Comparison of ENCODE assay signal across 11 cellular contexts in the genomic region with DNA sequence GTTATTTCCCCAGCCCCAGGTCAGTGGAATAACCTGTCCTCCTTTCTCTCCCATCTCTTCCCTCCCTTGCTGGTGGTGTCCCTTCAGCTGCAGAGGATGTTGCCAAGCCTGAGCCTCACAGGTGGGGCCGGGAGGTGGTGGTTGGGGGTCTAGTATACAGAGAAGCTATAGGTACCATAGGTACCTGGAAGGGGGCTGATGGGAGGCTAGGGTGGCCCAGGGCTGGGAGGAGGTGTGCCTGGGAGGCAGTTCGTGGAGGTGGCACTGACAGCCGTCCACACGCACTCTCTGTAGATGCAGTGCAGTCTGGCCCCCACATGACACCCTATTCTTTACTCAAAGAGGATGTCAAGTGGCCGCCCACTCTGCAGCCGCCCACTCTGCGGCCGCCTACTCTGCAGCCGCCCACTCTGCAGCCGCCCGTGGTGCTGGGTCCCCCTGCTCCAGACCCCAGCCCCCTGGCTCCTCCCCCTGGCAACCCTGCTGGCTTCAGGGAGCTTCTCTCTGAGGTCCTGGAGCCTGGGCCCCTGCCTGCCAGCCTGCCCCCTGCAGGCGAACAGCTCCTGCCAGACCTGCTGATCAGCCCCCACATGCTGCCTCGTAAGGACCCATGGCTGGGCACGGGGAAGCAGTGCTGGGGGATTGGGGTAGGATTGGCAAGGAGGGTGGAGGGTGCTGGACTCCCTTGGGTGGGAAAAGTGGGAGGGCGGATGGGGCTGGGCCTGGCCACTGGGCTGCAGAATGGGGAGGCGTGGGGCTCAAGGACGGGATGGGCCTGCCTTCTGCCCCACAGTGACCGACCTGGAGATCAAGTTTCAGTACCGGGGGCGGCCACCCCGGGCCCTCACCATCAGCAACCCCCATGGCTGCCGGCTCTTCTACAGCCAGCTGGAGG. TPM values are rescaled to one million over a fixed set of nuclear protein-coding genes. Genes with fewer than 3 reads are reported as not detected.
A peak's percentile ranks its signal among the peaks of the same experiment; 100 is the strongest.
DNase-seq lines count a peak whose midpoint lies in the region; ATAC-seq and TF ChIP-seq lines count a peak whose summit lies in the region.
"Had no signal": no experiment of that assay in that cellular context is flagged by ENCODE, and none has a peak within 500 bp of the region (broad histone marks: within the 10 kb centered on the region; RNA-seq: fewer than 3 reads in every experiment).

No MANE protein-coding gene starts in this region.

- H3K27ac ChIP-seq in HCT116 (ENCODE audit: low read depth, low read length) = no peak overlapping the region

- no peak overlapping the region for H3K4me2 ChIP-seq in HCT116 (ENCODE audit: low read length)

- H3K27ac Mint-ChIP-seq in Calu3 (ENCODE audit: unreplicated experiment) = no peak overlapping the region
- peak overlapping the region in 2 of 6 donors; percentile 26 to 78 for H3K27ac Mint-ChIP-seq in naive B cell

- POLR2A ChIA-PET in HCT116 (lab: Charles Lee) = interaction anchor here (1.4 kb wide), 1 partner anchor 9 kb away, joined by 6 read pairs; a partner anchor contains a TSS

- RAD21 ChIA-PET in HCT116 (lab: Charles Lee; ENCODE audit: low non-redundant PET in 1 of 2, low total read pairs in 2 of 2, uncharacterized antibody in 2 of 2, unreplicated experiment in 2 of 2) = no interaction called here

- in situ Hi-C loops in astrocyte of the cerebellum (cut with HindIII; ENCODE audit: low sequenced_read_pairs) = no loop called here

- TF ChIP-seq CTCF in Calu3 (IDR thresholded peaks at IDR 0.05; ENCODE audit: unreplicated experiment) = peak; percentile 53
- peak in 2 of 3 experiments; percentile 49 to 50; a peak in 4 of 6 replicates for TF ChIP-seq CTCF in HCT116 (IDR thresholded peaks at IDR 0.05 in 2 of 3, conservative IDR thresholded peaks at IDR 0.05 in 1 of 3; ENCODE audit: borderline replicate concordance in 1 of 3, insufficient read depth in 1 of 3, low read depth in 2 of 3, low read length in 2 of 3)
- TF ChIP-seq CTCF in astrocyte of the cerebellum (IDR thresholded peaks at IDR 0.05; ENCODE audit: low read depth, low read length, missing control alignments) = peak; percentile 6

- no peak overlapping the region for H2AFZ ChIP-seq in HCT116 (ENCODE audit: low read depth, low read length, poor library complexity, severe bottlenecking)

- H3K36me3 ChIP-seq in HCT116 (ENCODE audit: control insufficient read depth in 1 of 2, insufficient read depth in 2 of 2, low read length in 2 of 2) = peaks cover 0 to 2% of the 10 kb centered on the region in 2 experiments; a peak in 1 of 4 replicates

- DNase-seq in Calu3 (peak; percentile 11), HCT116 (ENCODE audit: low read depth, low spot score) (no peak), astrocyte of the cerebellum (ENCODE audit: low read depth) (no peak), naive B cell (no peak), Kasumi-1 (lab: John Stamatoyannopoulos, UW) (no peak), C1 segment of cervical spinal cord (lab: John Stamatoyannopoulos, UW) (no peak)
- DNase-seq: stimulated activated naive CD4-positive, alpha-beta T cell had no signal

- H3K4me3 ChIP-seq in HCT116 (replicated peaks in 1 of 2; ENCODE audit: low read depth in 1 of 2, low read length in 2 of 2) (no peak overlapping the region), astrocyte of the cerebellum (ENCODE audit: low read depth, low read length) (no peak overlapping the region)
- H3K4me3 ChIP-seq: MG63 had no signal

- no peaks in the 10 kb centered on the region for H3K4me1 ChIP-seq in HCT116 (ENCODE audit: control insufficient read depth in 1 of 2, insufficient read depth in 2 of 2, low read length in 2 of 2)

- peaks cover 24% of the 10 kb centered on the region for H3K36me3 Mint-ChIP-seq in Calu3 (ENCODE audit: insufficient read depth, unreplicated experiment)
- H3K36me3 Mint-ChIP-seq in naive B cell = peaks cover 10% of the 10 kb centered on the region in 2 donors

- CTCF ChIA-PET in Calu3 (lab: Charles Lee) (no interaction called here), HCT116 (lab: Charles Lee) (interaction anchor here (0.6 kb wide), 1 partner anchor 9 kb away, joined by 3 read pairs; a partner anchor contains a TSS)

- H3K9me3 ChIP-seq in HCT116 (ENCODE audit: control insufficient read depth in 1 of 2, insufficient read depth in 1 of 2, low read depth in 1 of 2, low read length in 2 of 2) = no peaks in the 10 kb centered on the region
- H3K9me3 ChIP-seq: MG63 had no signal

- TF ChIP-seq POLR2A in HCT116 (IDR thresholded peaks at IDR 0.05; ENCODE audit: borderline replicate concordance, extremely low read depth, insufficient read depth, insufficient read length) = no peak

- BruUV-seq in Calu3 (replicated peaks; lab: Mats Ljungman, UMichigan) (no TSS peak), HCT116 (replicated peaks; lab: Mats Ljungman, UMichigan) (no TSS peak)

- H3K9ac ChIP-seq in HCT116 (ENCODE audit: low read length) = no peak overlapping the region

- H3K79me2 ChIP-seq in HCT116 (ENCODE audit: insufficient read depth, low read length) = no peaks in the 10 kb centered on the region

- ATAC-seq in HCT116 (peak; percentile 75), naive B cell (ENCODE audit: low read depth in 2 of 2) (peak; percentile 41 to 43), HG02970 (IDR thresholded peaks at IDR 0.05; ENCODE audit: low FRiP score, unreplicated experiment) (no peak), GM18517 (IDR thresholded peaks at IDR 0.05; ENCODE audit: unreplicated experiment) (no peak)

- H3K4me1 Mint-ChIP-seq in Calu3 (ENCODE audit: low read depth, unreplicated experiment) (no peaks in the 10 kb centered on the region), naive B cell (peaks cover 0 to 26% (median 25%) of the 10 kb centered on the region in 3 donors)

- no peak; the same call in 1 of the 2 replicates for TF ChIP-seq RAD21 in HCT116 (IDR thresholded peaks at IDR 0.05; ENCODE audit: low read depth)

- intact Hi-C loops in Calu3 (cut with micrococcal nuclease; ENCODE audit: unreplicated experiment) (no loop called here), HCT116 (cut with micrococcal nuclease) (no loop called here)

- H3K4me3 Mint-ChIP-seq in Calu3 (ENCODE audit: low read depth, unreplicated experiment) = no peak overlapping the region
- H3K4me3 Mint-ChIP-seq in naive B cell = peak overlapping the region in 1 of 8 donors; percentile 2

- H4K20me1 ChIP-seq in HCT116 (ENCODE audit: insufficient read depth) = no peaks in the 10 kb centered on the region

- H3K9me3 Mint-ChIP-seq in Calu3 (ENCODE audit: low read depth, unreplicated experiment) (no peaks in the 10 kb centered on the region), naive B cell (no peaks in the 10 kb centered on the region)

- no peaks in the 10 kb centered on the region for H3K9me2 ChIP-seq in HCT116 (ENCODE audit: insufficient read depth)

- no peaks in the 10 kb centered on the region for H3K27me3 Mint-ChIP-seq in Calu3 (ENCODE audit: unreplicated experiment)
- H3K27me3 Mint-ChIP-seq in naive B cell = no peaks in the 10 kb centered on the region

- H3K27me3 ChIP-seq in HCT116 (ENCODE audit: insufficient read depth, low read length) = no peaks in the 10 kb centered on the region
- H3K27me3 ChIP-seq: MG63 had no signal

TF ChIP-seq in HCT116, 20 proteins besides CTCF, POLR2A, EP300 and RAD21:
- TF ChIP-seq YY1 (IDR thresholded peaks at IDR 0.05; ENCODE audit: extremely low read depth, insufficient replicate concordance, low read depth, low read length) (no peak), SP1 (IDR thresholded peaks at IDR 0.05; ENCODE audit: low read depth) (no peak), EGR1 (IDR thresholded peaks at IDR 0.05; ENCODE audit: low read depth) (no peak), CBX3 (IDR thresholded peaks at IDR 0.05; ENCODE audit: low read depth) (no peak), CEBPB (IDR thresholded peaks at IDR 0.05; ENCODE audit: low read depth) (no peak), SRF (IDR thresholded peaks at IDR 0.05; ENCODE audit: low read depth) (no peak), ZNF274 (IDR thresholded peaks at IDR 0.05; ENCODE audit: low read depth, low read length) (no peak)
- TF ChIP-seq, protein P1, sequence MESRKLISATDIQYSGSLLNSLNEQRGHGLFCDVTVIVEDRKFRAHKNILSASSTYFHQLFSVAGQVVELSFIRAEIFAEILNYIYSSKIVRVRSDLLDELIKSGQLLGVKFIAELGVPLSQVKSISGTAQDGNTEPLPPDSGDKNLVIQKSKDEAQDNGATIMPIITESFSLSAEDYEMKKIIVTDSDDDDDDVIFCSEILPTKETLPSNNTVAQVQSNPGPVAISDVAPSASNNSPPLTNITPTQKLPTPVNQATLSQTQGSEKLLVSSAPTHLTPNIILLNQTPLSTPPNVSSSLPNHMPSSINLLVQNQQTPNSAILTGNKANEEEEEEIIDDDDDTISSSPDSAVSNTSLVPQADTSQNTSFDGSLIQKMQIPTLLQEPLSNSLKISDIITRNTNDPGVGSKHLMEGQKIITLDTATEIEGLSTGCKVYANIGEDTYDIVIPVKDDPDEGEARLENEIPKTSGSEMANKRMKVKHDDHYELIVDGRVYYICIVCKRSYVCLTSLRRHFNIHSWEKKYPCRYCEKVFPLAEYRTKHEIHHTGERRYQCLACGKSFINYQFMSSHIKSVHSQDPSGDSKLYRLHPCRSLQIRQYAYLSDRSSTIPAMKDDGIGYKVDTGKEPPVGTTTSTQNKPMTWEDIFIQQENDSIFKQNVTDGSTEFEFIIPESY (IDR thresholded peaks at IDR 0.05; ENCODE audit: extremely low read depth, insufficient replicate concordance, low read length) = no peak

RNA-seq across cellular contexts. Expression of a gene that starts 9.5 kb away (rescaled TPM):
- total RNA-seq in Calu3 (2022) (11.4 and 13.4 TPM in 2 replicates), HCT116 (2021; ENCODE audit: unreplicated experiment) (16.5 TPM)
- polyA plus RNA-seq in HCT116 (2012) = 13.0 and 13.4 TPM in 2 replicates
- polyA plus RNA-seq in naive B cell (ENCODE audit: low read depth in 6 of 6) = 10 to 100 TPM; 54.4 to 78.0 (median 58.5) TPM
- total RNA-seq: glomerular endothelial cell had no signal

RNA-seq across cellular contexts. Expression of a gene that starts 36.7 kb away (rescaled TPM):
- 6.8 and 10.6 TPM in 2 replicates for total RNA-seq in Calu3 (2022)
- 1.6 TPM for total RNA-seq in HCT116 (2021; ENCODE audit: unreplicated experiment)
- polyA plus RNA-seq in HCT116 (2012) = 0.79 and 1.2 TPM in 2 replicates
- under 1 TPM in 4 of 6 donors, not detected in 2; 0.29 to 0.78 (median 0.37) TPM for polyA plus RNA-seq in naive B cell (ENCODE audit: low read depth in 6 of 6)

Comparison
In these comparisons a context has a peak if more than half of its experiments do, and no peak if none do; other contexts are left out.
1. ATAC-seq: peak in HCT116 (single experiment) and naive B cell (2 of 2); none in HG02970 (single experiment) and GM18517 (single experiment).
2. Peak in every context shown above with its lines, with median percentiles within 50 percentile points of each other: CTCF ChIP-seq.